Comparison of ENCODE assay signal across 12 cellular contexts in genomic region chr12:101828463-101829196, GRCh38. TPM values are rescaled to one million over a fixed set of nuclear protein-coding genes. Genes with fewer than 3 reads are reported as not detected.
DNase-seq lines count a peak whose midpoint lies in the region; ATAC-seq, FAIRE-seq and TF ChIP-seq lines count a peak whose summit lies in the region.
"Had no signal": no experiment of that assay in that cellular context is flagged by ENCODE, and none has a peak within 500 bp of the region (broad histone marks: within the 10 kb centered on the region; RNA-seq: fewer than 3 reads in every experiment).

No MANE protein-coding gene starts in this region.

- WGBS in pancreas, 2 donors = 96 to 99% methylated on average over 6 of the region's 6 CpGs

- H3K9ac ChIP-seq in HUES6 (ENCODE audit: low read length) = no peak overlapping the region

- H3K27me3 ChIP-seq in HUES6 (ENCODE audit: control insufficient read depth, insufficient read depth, low read length) (no peaks in the 10 kb centered on the region), pancreas (no peaks in the 10 kb centered on the region)

- peak overlapping the region; percentile 96 for H3K4me3 Mint-ChIP-seq in activated B cell treated with CpG ODN at 0.5 μM for 24 hours
- H3K4me3 Mint-ChIP-seq in naive thymus-derived CD8-positive, alpha-beta T cell = peak overlapping the region; percentile 88 to 99 (median 98)

- peaks cover 34% of the 10 kb centered on the region for H3K4me1 ChIP-seq in HUES6 (ENCODE audit: control insufficient read depth, insufficient read depth, low read length)
- H3K4me1 ChIP-seq in pancreas = peaks cover 0 to 10% (median 5%) of the 10 kb centered on the region in 3 donors

- no peak for TF ChIP-seq CTCF in activated B cell treated with CpG ODN at 0.5 μM for 24 hours (IDR thresholded peaks at IDR 0.05)
- TF ChIP-seq CTCF in pancreas (IDR thresholded peaks at IDR 0.05) = no peak

- H3K36me3 Mint-ChIP-seq in activated B cell treated with CpG ODN at 0.5 μM for 24 hours (ENCODE audit: low read depth) = peaks cover 3% of the 10 kb centered on the region
- no peaks in the 10 kb centered on the region for H3K36me3 Mint-ChIP-seq in naive thymus-derived CD8-positive, alpha-beta T cell

- H3K36me3 ChIP-seq in HUES6 (ENCODE audit: control insufficient read depth, insufficient read depth, low read length) (no peaks in the 10 kb centered on the region), pancreas (no peaks in the 10 kb centered on the region)

- no peak overlapping the region for H3K27ac Mint-ChIP-seq in activated B cell treated with CpG ODN at 0.5 μM for 24 hours
- H3K27ac Mint-ChIP-seq in naive thymus-derived CD8-positive, alpha-beta T cell = peak overlapping the region in 9 of 10 donors; percentile 4 to 98 (median 91)

- peak; percentile 33 for DNase-seq in NCI-H1105 treated with DMSO at 0.1 percent for 48 hours (lab: John Stamatoyannopoulos, UW)
- DNase-seq in NCI-H1105 (lab: John Stamatoyannopoulos, UW) = no peak
- no peak for DNase-seq in activated B cell treated with CpG ODN at 0.5 μM for 24 hours
- no peak for DNase-seq in naive thymus-derived CD8-positive, alpha-beta T cell
- DNase-seq in pancreas = no peak
- DNase-seq: activated CD4-positive, alpha-beta T cell treated with anti-CD3 and anti-CD28 coated beads, Interleukin-2, amount 50 U/mL, for 4 hours had no signal

- H3K27me3 Mint-ChIP-seq in activated B cell treated with CpG ODN at 0.5 μM for 24 hours = no peaks in the 10 kb centered on the region
- no peaks in the 10 kb centered on the region for H3K27me3 Mint-ChIP-seq in naive thymus-derived CD8-positive, alpha-beta T cell

- H3K4me3 ChIP-seq in HUES6 (ENCODE audit: low read depth, low read length) (peak overlapping the region; percentile 20; the same call in 1 of the 2 replicates), pancreas (no peak overlapping the region)

- H3K9me3 ChIP-seq in HUES6 (ENCODE audit: control insufficient read depth, insufficient read depth, low read depth, low read length) (no peaks in the 10 kb centered on the region), pancreas (no peaks in the 10 kb centered on the region)
- H3K9me3 ChIP-seq: A549 had no signal

- POLR2A ChIA-PET in activated B cell treated with CpG ODN at 0.5 μM for 24 hours (lab: Charles Lee) = interaction anchor here (1.1 to 2.4 kb wide), 2 partner anchors 27 to 55 kb away, joined by 3 to 10 read pairs; no protein-coding TSS in a partner anchor
- POLR2A ChIA-PET in naive thymus-derived CD8-positive, alpha-beta T cell (lab: Charles Lee) = interaction anchor here (1.6 to 3.1 kb wide), 2 partner anchors 9 to 55 kb away, joined by 4 to 26 read pairs; no protein-coding TSS in a partner anchor

- H3K9me3 Mint-ChIP-seq in activated B cell treated with CpG ODN at 0.5 μM for 24 hours = no peaks in the 10 kb centered on the region
- H3K9me3 Mint-ChIP-seq in naive thymus-derived CD8-positive, alpha-beta T cell = no peaks in the 10 kb centered on the region

- H3K27ac ChIP-seq in HUES6 (ENCODE audit: low read depth, low read length) (no peak overlapping the region), pancreas (no peak overlapping the region)

- ATAC-seq in activated B cell treated with CpG ODN at 0.5 μM for 24 hours (ENCODE audit: low read depth) (no peak), GM19455 (IDR thresholded peaks at IDR 0.05; ENCODE audit: unreplicated experiment) (no peak), pancreas (no peak), GM21526 (IDR thresholded peaks at IDR 0.05; ENCODE audit: low FRiP score, unreplicated experiment) (no peak)
- no peak for ATAC-seq in naive thymus-derived CD8-positive, alpha-beta T cell
- ATAC-seq: A549 had no signal

- peaks cover 49% of the 10 kb centered on the region for H3K4me1 Mint-ChIP-seq in activated B cell treated with CpG ODN at 0.5 μM for 24 hours
- peaks cover 24 to 69% (median 58%) of the 10 kb centered on the region in 4 donors for H3K4me1 Mint-ChIP-seq in naive thymus-derived CD8-positive, alpha-beta T cell

- CTCF ChIA-PET in activated B cell treated with CpG ODN at 0.5 μM for 24 hours (lab: Charles Lee) = interaction anchor here (0.5 to 6.5 kb wide), 8 partner anchors 11 to 422 kb away, joined by 3 to 50 read pairs (median 5); partner anchors contain the start of gene ARL1

- no peak for FAIRE-seq in pancreas (lab: Jason Lieb, UNC)
- FAIRE-seq: A549, bronchial epithelial cell, RCC 7860 had no signal

- intact Hi-C loops in activated B cell treated with CpG ODN at 0.5 μM for 24 hours (cut with micrococcal nuclease) (no loop called here), pancreas (cut with DNase I) (no loop called here)

RNA-seq across cellular contexts. Expression of gene GNPTAB, which starts 2.1 kb away (rescaled TPM):
- total RNA-seq in activated B cell treated with CpG ODN at 0.5 μM for 24 hours = 41.8 and 42.8 TPM in 2 replicates
- 10 to 100 TPM; 55.9 to 64.2 TPM for total RNA-seq in naive thymus-derived CD8-positive, alpha-beta T cell
- 10 to 100 TPM; 25.9 to 43.5 (median 40.9) TPM for polyA plus RNA-seq in naive thymus-derived CD8-positive, alpha-beta T cell
- 10 to 100 TPM; 10.7 to 27.7 (median 14.8) TPM for total RNA-seq in pancreas
- polyA plus RNA-seq in pancreas = 1 to 10 TPM; 5.4 to 6.3 TPM

RNA-seq across cellular contexts. Expression of gene DRAM1, which starts 48.8 kb away (rescaled TPM):
- total RNA-seq in activated B cell treated with CpG ODN at 0.5 μM for 24 hours = 9.6 and 11.5 TPM in 2 replicates
- 1 to 10 TPM; 1.6 to 3.3 TPM for total RNA-seq in naive thymus-derived CD8-positive, alpha-beta T cell
- polyA plus RNA-seq in naive thymus-derived CD8-positive, alpha-beta T cell = 1 to 10 TPM; 1.2 to 1.8 (median 1.5) TPM
- 10 to 100 TPM in 2 of 6 donors, 1 to 10 TPM in 4; 3.1 to 15.0 (median 5.6) TPM for total RNA-seq in pancreas
- 1 to 10 TPM; 3.5 to 7.4 TPM for polyA plus RNA-seq in pancreas
